In genomic region chr4:59307609-59308008, GRCh38 we compare ENCODE assay signal across 39 cellular contexts.
"Had no signal": no experiment of that assay in that cellular context is flagged by ENCODE, and none has a peak within 500 bp of the region (broad histone marks: within the 10 kb centered on the region; RNA-seq: fewer than 3 reads in every experiment).

No MANE protein-coding gene starts in this region.

- H3K27me3 Mint-ChIP-seq: activated naive CD4-positive, alpha-beta T cell treated with anti-CD3 and anti-CD28 coated beads, Interleukin-2, amount 10 ng/mL, durations not matched to agents 7 days and 5 days; activated naive CD4-positive, alpha-beta T cell treated with anti-CD3 and anti-CD28 coated beads, Interleukin-2, amount 50 U/mL, for 24 hours; activated naive CD8-positive, alpha-beta T cell; activated naive CD8-positive, alpha-beta T cell treated with anti-CD3 and anti-CD28 coated beads for 36 hours; activated naive CD8-positive, alpha-beta T cell treated with anti-CD3 and anti-CD28 coated beads, Interleukin-2, amount 10 ng/mL, durations not matched to agents 7 days and 5 days; activated naive CD8-positive, alpha-beta T cell treated with anti-CD3 and anti-CD28 coated beads, Interleukin-2, amount 50 U/mL, for 24 hours; activated T-cell treated with anti-CD3 and anti-CD28 coated beads, Interleukin-2, amount 50 U/mL, for 24 hours; activated T-helper 17 cell treated with anti-CD3 and anti-CD28 coated beads, Interleukin-2, amount 50 U/mL, for 72 hours; brain; central memory CD8-positive, alpha-beta T cell had no signal

- H3K36me3 ChIP-seq: adrenal gland, ascending aorta, brain microvascular endothelial cell, breast epithelium, cardiac muscle cell had no signal

- H3K4me3 Mint-ChIP-seq: activated naive CD4-positive, alpha-beta T cell treated with anti-CD3 and anti-CD28 coated beads, Interleukin-2, amount 10 ng/mL, durations not matched to agents 7 days and 5 days; activated naive CD4-positive, alpha-beta T cell treated with anti-CD3 and anti-CD28 coated beads, Interleukin-2, amount 50 U/mL, for 24 hours; activated naive CD8-positive, alpha-beta T cell; activated naive CD8-positive, alpha-beta T cell treated with anti-CD3 and anti-CD28 coated beads for 36 hours; activated naive CD8-positive, alpha-beta T cell treated with anti-CD3 and anti-CD28 coated beads, Interleukin-2, amount 10 ng/mL, durations not matched to agents 7 days and 5 days; activated naive CD8-positive, alpha-beta T cell treated with anti-CD3 and anti-CD28 coated beads, Interleukin-2, amount 50 U/mL, for 24 hours; activated T-cell treated with anti-CD3 and anti-CD28 coated beads, Interleukin-2, amount 50 U/mL, for 24 hours; activated T-cell treated with anti-CD3 and anti-CD28 coated beads, Interleukin-2, amount 50 U/mL, for 4 hours; activated T-cell treated with anti-CD3 and anti-CD28 coated beads, Interleukin-2, amount 50 U/mL, for 72 hours; activated T-helper 1 cell treated with anti-CD3 and anti-CD28 coated beads, Interleukin-12 subunit alpha, Interleukin-12 subunit beta, Interleukin-2, Interleukin-4 antibody, amounts not matched to agents 30 ng/mL and 10 ng/mL and 1 ng/mL, durations not matched to agents 14 hours and 24 hours and 36 hours; activated T-helper 17 cell treated with anti-CD3 and anti-CD28 coated beads, Interleukin-2, amount 50 U/mL, for 72 hours; brain; central memory CD8-positive, alpha-beta T cell had no signal

- DNase-seq: activated effector memory CD4-positive, alpha-beta T cell treated with anti-CD3 and anti-CD28 coated beads, Interleukin-2, amount 50 U/mL, for 16 hours; activated effector memory CD4-positive, alpha-beta T cell treated with Interleukin-2 at 50 U/mL for 16 hours; activated gamma-delta T cell; activated gamma-delta T cell treated with Interleukin-2 at 50 U/mL for 16 hours; activated naive CD4-positive, alpha-beta T cell; activated naive CD4-positive, alpha-beta T cell treated with anti-CD3 and anti-CD28 coated beads, Interleukin-2, amount 10 ng/mL, durations not matched to agents 7 days and 5 days; activated naive CD4-positive, alpha-beta T cell treated with anti-CD3 and anti-CD28 coated beads, Interleukin-2, amount 50 U/mL, for 16 hours; activated naive CD4-positive, alpha-beta T cell treated with Interleukin-2 at 50 U/mL for 16 hours; activated naive CD8-positive, alpha-beta T cell treated with anti-CD3 and anti-CD28 coated beads for 36 hours; activated naive CD8-positive, alpha-beta T cell treated with anti-CD3 and anti-CD28 coated beads, Interleukin-2, amount 10 ng/mL, durations not matched to agents 7 days and 5 days; activated naive CD8-positive, alpha-beta T cell treated with anti-CD3 and anti-CD28 coated beads, Interleukin-2, amount 50 U/mL, for 24 hours; activated T-cell treated with anti-CD3 and anti-CD28 coated beads, Interleukin-2, amount 50 U/mL, for 1 hour; activated T-cell treated with anti-CD3 and anti-CD28 coated beads, Interleukin-2, amount 50 U/mL, for 24 hours; activated T-cell treated with anti-CD3 and anti-CD28 coated beads, Interleukin-2, amount 50 U/mL, for 4 hours; activated T-cell treated with anti-CD3 and anti-CD28 coated beads, Interleukin-2, amount 50 U/mL, for 48 hours; activated T-cell treated with anti-CD3 and anti-CD28 coated beads, Interleukin-2, amount 50 U/mL, for 72 hours; adrenal gland; amniotic stem cell; amygdala; anterior cingulate cortex; aorta; body of pancreas; brain microvascular endothelial cell; caudate nucleus; central memory CD4-positive, alpha-beta T cell; cerebellar nuclear complex had no signal

- H3K27me3 ChIP-seq: adrenal gland, ascending aorta, body of pancreas, brain microvascular endothelial cell, breast epithelium, cardiac muscle cell had no signal

- H3K27ac ChIP-seq: adrenal gland, ascending aorta, body of pancreas, brain microvascular endothelial cell, breast epithelium, cardiac muscle cell had no signal

- H3K36me3 Mint-ChIP-seq: activated naive CD4-positive, alpha-beta T cell treated with anti-CD3 and anti-CD28 coated beads, Interleukin-2, amount 10 ng/mL, durations not matched to agents 7 days and 5 days; activated naive CD4-positive, alpha-beta T cell treated with anti-CD3 and anti-CD28 coated beads, Interleukin-2, amount 50 U/mL, for 24 hours; activated naive CD4-positive, alpha-beta T cell treated with anti-CD3 and anti-CD28 coated beads, Interleukin-2, amount 50 U/mL, for 72 hours; activated naive CD8-positive, alpha-beta T cell; activated naive CD8-positive, alpha-beta T cell treated with anti-CD3 and anti-CD28 coated beads for 36 hours; activated naive CD8-positive, alpha-beta T cell treated with anti-CD3 and anti-CD28 coated beads, Interleukin-2, amount 10 ng/mL, durations not matched to agents 7 days and 5 days; brain had no signal

- H3K9me3 Mint-ChIP-seq: activated naive CD4-positive, alpha-beta T cell treated with anti-CD3 and anti-CD28 coated beads, Interleukin-2, amount 10 ng/mL, durations not matched to agents 7 days and 5 days; activated naive CD4-positive, alpha-beta T cell treated with anti-CD3 and anti-CD28 coated beads, Interleukin-2, amount 50 U/mL, for 24 hours; activated T-helper 1 cell treated with anti-CD3 and anti-CD28 coated beads, Interleukin-12 subunit alpha, Interleukin-12 subunit beta, Interleukin-2, Interleukin-4 antibody, amounts not matched to agents 30 ng/mL and 10 ng/mL and 1 ng/mL, durations not matched to agents 14 hours and 24 hours and 36 hours had no signal

- FAIRE-seq: astrocyte, bronchial epithelial cell had no signal

- H3K9me3 ChIP-seq: ascending aorta, body of pancreas, breast epithelium had no signal

- H3K4me3 ChIP-seq: adrenal gland, ascending aorta, body of pancreas, breast epithelium, cardiac muscle cell had no signal

- H3K4me1 Mint-ChIP-seq: activated naive CD4-positive, alpha-beta T cell treated with anti-CD3 and anti-CD28 coated beads, Interleukin-2, amount 10 ng/mL, durations not matched to agents 7 days and 5 days; activated naive CD4-positive, alpha-beta T cell treated with anti-CD3 and anti-CD28 coated beads, Interleukin-2, amount 50 U/mL, for 24 hours; activated naive CD8-positive, alpha-beta T cell treated with anti-CD3 and anti-CD28 coated beads for 36 hours; activated naive CD8-positive, alpha-beta T cell treated with anti-CD3 and anti-CD28 coated beads, Interleukin-2, amount 10 ng/mL, durations not matched to agents 7 days and 5 days; activated naive CD8-positive, alpha-beta T cell treated with anti-CD3 and anti-CD28 coated beads, Interleukin-2, amount 50 U/mL, for 24 hours; activated T-helper 17 cell treated with anti-CD3 and anti-CD28 coated beads, Interleukin-2, amount 50 U/mL, for 72 hours; brain; central memory CD8-positive, alpha-beta T cell had no signal

- H3K27ac Mint-ChIP-seq: activated naive CD4-positive, alpha-beta T cell treated with anti-CD3 and anti-CD28 coated beads, Interleukin-2, amount 10 ng/mL, durations not matched to agents 7 days and 5 days; activated naive CD4-positive, alpha-beta T cell treated with anti-CD3 and anti-CD28 coated beads, Interleukin-2, amount 50 U/mL, for 24 hours; activated naive CD4-positive, alpha-beta T cell treated with anti-CD3 and anti-CD28 coated beads, Interleukin-2, amount 50 U/mL, for 72 hours; activated naive CD8-positive, alpha-beta T cell; activated naive CD8-positive, alpha-beta T cell treated with anti-CD3 and anti-CD28 coated beads for 36 hours; activated naive CD8-positive, alpha-beta T cell treated with anti-CD3 and anti-CD28 coated beads, Interleukin-2, amount 10 ng/mL, durations not matched to agents 7 days and 5 days; activated naive CD8-positive, alpha-beta T cell treated with anti-CD3 and anti-CD28 coated beads, Interleukin-2, amount 50 U/mL, for 24 hours; activated T-cell treated with anti-CD3 and anti-CD28 coated beads, Interleukin-2, amount 50 U/mL, for 24 hours; activated T-cell treated with anti-CD3 and anti-CD28 coated beads, Interleukin-2, amount 50 U/mL, for 72 hours; activated T-helper 1 cell treated with anti-CD3 and anti-CD28 coated beads, Interleukin-12 subunit alpha, Interleukin-12 subunit beta, Interleukin-2, Interleukin-4 antibody, amounts not matched to agents 30 ng/mL and 10 ng/mL and 1 ng/mL, durations not matched to agents 14 hours and 24 hours and 36 hours; activated T-helper 17 cell treated with anti-CD3 and anti-CD28 coated beads, Interleukin-2, amount 50 U/mL, for 72 hours; activated T-helper 2 cell treated with anti-CD3 and anti-CD28 coated beads, Interferon-gamma antibody, Interleukin-2, Interleukin-4, amounts not matched to agents 10 μg/mL and 5 μg/mL and 100 μg/mL, durations not matched to agents 14 hours and 24 hours and 36 hours; brain had no signal
